28 cellular contexts compared by ENCODE assay signal in the genomic region with DNA sequence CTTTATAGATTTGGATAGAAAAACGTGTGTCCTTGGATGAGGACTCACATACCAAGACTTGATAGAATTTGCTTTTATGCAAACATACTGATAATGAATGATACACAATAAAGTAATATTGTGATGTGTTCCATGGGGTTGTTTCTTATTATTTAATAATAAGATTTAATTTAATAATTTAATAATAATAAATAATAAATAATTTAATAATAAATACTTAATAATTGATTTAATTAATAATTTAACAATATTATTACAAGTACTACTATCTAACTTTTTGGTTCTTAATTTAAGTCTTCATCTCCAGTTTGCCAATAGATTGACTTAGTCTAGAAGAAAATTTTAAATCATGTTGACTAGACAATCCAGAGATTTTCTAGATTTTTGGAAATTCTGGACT.
"Had no signal": no experiment of that assay in that cellular context is flagged by ENCODE, and none has a peak within 500 bp of the region (broad histone marks: within the 10 kb centered on the region; RNA-seq: fewer than 3 reads in every experiment).

No MANE protein-coding gene starts in this region.

- H3K4me1 Mint-ChIP-seq: naive B cell, natural killer cell, nephron progenitor cell had no signal

- ATAC-seq: left colon, left lung, lower lobe of right lung, natural killer cell, right lobe of liver, upper lobe of right lung had no signal

- H3K4me1 ChIP-seq: left lung, lower lobe of right lung, neural progenitor cell, right lobe of liver, suprapubic skin, tibial artery, upper lobe of right lung had no signal

- H3K27ac ChIP-seq: left lung, lower lobe of right lung, neural progenitor cell, neutrophil, right atrium auricular region, right lobe of liver, suprapubic skin, thoracic aorta, tibial artery, upper lobe of right lung had no signal

- H3K9me3 ChIP-seq: left lung, neutrophil, right atrium auricular region, right lobe of liver, suprapubic skin, thoracic aorta, tibial artery, upper lobe of right lung had no signal

- DNase-seq: hippocampal formation; left colon; left lung; lower lobe of right lung; mesendoderm; naive B cell; natural killer cell; nephron progenitor cell; occipital lobe; right lobe of liver; stimulated activated CD4-positive, alpha-beta T cell treated with anti-CD3 and anti-CD28 coated beads, Interleukin-12 subunit alpha, Interleukin-12 subunit beta, amount 100 ng/mL, for 4 hours; stimulated activated CD4-positive, alpha-beta T cell treated with anti-CD3 and anti-CD28 coated beads, Interleukin-15, amount 100 ng/mL, for 24 hours; stimulated activated CD4-positive, alpha-beta T cell treated with anti-CD3 and anti-CD28 coated beads, Interleukin-2, amount 100 ng/mL, for 24 hours; stimulated activated CD4-positive, alpha-beta T cell treated with anti-CD3 and anti-CD28 coated beads, Interleukin-4, amount 100 ng/mL, for 1 hour; stimulated activated naive CD4-positive, alpha-beta T cell; tibial artery; trophoblast cell; upper lobe of right lung had no signal

- H3K9me3 Mint-ChIP-seq: nephron progenitor cell had no signal

- FAIRE-seq: keratinocyte, urothelium cell line had no signal

- H3K27me3 ChIP-seq: left lung, neural progenitor cell, neutrophil, right atrium auricular region, right lobe of liver, suprapubic skin, tibial artery, upper lobe of right lung had no signal

- H3K36me3 ChIP-seq: left lung, lower lobe of right lung, neural progenitor cell, neutrophil, right atrium auricular region, right lobe of liver, suprapubic skin, thoracic aorta, tibial artery, upper lobe of right lung had no signal

- H3K4me3 ChIP-seq: left lung, lower lobe of right lung, neural progenitor cell, right atrium auricular region, right lobe of liver, suprapubic skin, thoracic aorta, tibial artery, upper lobe of right lung had no signal

- H3K27ac Mint-ChIP-seq: mesothelial cell of epicardium; naive B cell; natural killer cell; nephron progenitor cell; neural progenitor cell; progenitor cell of endocrine pancreas; stimulated activated naive CD8-positive, alpha-beta T cell treated with anti-CD3 and anti-CD28 coated beads, Interleukin-15, Interleukin-2, amounts not matched to agents 100 ng/mL and 50 ng/mL, for 24 hours had no signal

- H3K36me3 Mint-ChIP-seq: mesothelial cell of epicardium, naive B cell, natural killer cell, neural progenitor cell had no signal

- H3K27me3 Mint-ChIP-seq: naive B cell; progenitor cell of endocrine pancreas; stimulated activated naive CD8-positive, alpha-beta T cell treated with anti-CD3 and anti-CD28 coated beads, Interleukin-15, Interleukin-2, amounts not matched to agents 100 ng/mL and 50 ng/mL, for 24 hours had no signal

- H3K4me3 Mint-ChIP-seq: mesothelial cell of epicardium; naive B cell; natural killer cell; nephron progenitor cell; neural progenitor cell; stimulated activated naive CD8-positive, alpha-beta T cell treated with anti-CD3 and anti-CD28 coated beads, Interleukin-15, Interleukin-2, amounts not matched to agents 100 ng/mL and 50 ng/mL, for 24 hours had no signal
